ENCODE assay signal across 8 cellular contexts in genomic region chr10:71608863-71609768, GRCh38.
DNase-seq lines count a peak whose midpoint lies in the region; ATAC-seq, FAIRE-seq and TF ChIP-seq lines count a peak whose summit lies in the region.

No MANE protein-coding gene starts in this region.

- peak overlapping the region; percentile 63 for H2AFZ ChIP-seq in K562 (ENCODE audit: low read depth, low read length)

- TF ChIP-seq RAD21 in K562 (CRISPR knock-in tag; conservative IDR thresholded peaks at IDR 0.05 in 1 of 2, IDR thresholded peaks at IDR 0.05 in 1 of 2) = peak; percentile 59 to 83

- H3K4me1 ChIP-seq in K562 (replicated peaks in 1 of 2; ENCODE audit: control insufficient read depth in 2 of 2, insufficient read depth in 2 of 2, low read length in 2 of 2) = peaks cover 17 to 28% of the 10 kb centered on the region in 2 experiments

- peak; percentile 87 for ATAC-seq in K562
- ATAC-seq in GM19452 (IDR thresholded peaks at IDR 0.05; ENCODE audit: unreplicated experiment) = no peak
- ATAC-seq in GM18519 (IDR thresholded peaks at IDR 0.05; ENCODE audit: low FRiP score, unreplicated experiment) = no peak

- in situ Hi-C loops in K562 (cut with MboI) = no loop called here

- no peak overlapping the region for H3K4me2 ChIP-seq in K562 (ENCODE audit: insufficient read depth, low read length)

- no peaks in the 10 kb centered on the region for H3K79me2 ChIP-seq in K562 (ENCODE audit: control insufficient read depth, insufficient read depth, low read length)

- BruUV-seq in K562 (replicated peaks; lab: Mats Ljungman, UMichigan) = no TSS peak

- H3K27me3 ChIP-seq in K562 (ENCODE audit: control insufficient read depth in 2 of 2, insufficient read depth in 2 of 2, low read length in 2 of 2) = no peaks in the 10 kb centered on the region

- no peak overlapping the region for H3K27ac ChIP-seq in K562 (ENCODE audit: extremely low read depth, low read depth, low read length)

- TF ChIP-seq POLR2A in K562 (conservative IDR thresholded peaks at IDR 0.05) = no peak

- H3K9me1 ChIP-seq in K562 (ENCODE audit: control insufficient read depth, insufficient read depth, low read length) = no peaks in the 10 kb centered on the region

- H3K4me3 ChIP-seq in K562 = no peak overlapping the region

- DNase-seq in GM10266 (ENCODE audit: extremely low spot score) = peak; percentile 74
- peak; percentile 36 for DNase-seq in NCI-H1105 treated with DMSO at 0.1 percent for 48 hours (lab: John Stamatoyannopoulos, UW)
- DNase-seq in UCSD-AML1 (lab: John Stamatoyannopoulos, UW; ENCODE audit: unreplicated experiment) = peak; percentile 76
- DNase-seq in K562 (ENCODE audit: extremely low read depth in 1 of 4, low spot score in 3 of 4) = peak; percentile 78 to 92 (median 80)
- peak; percentile 35 for DNase-seq in iPS DF 19.7 (ENCODE audit: low read depth, low spot score)
- peak; percentile 31 to 67 for DNase-seq in stimulated activated CD4-positive, alpha-beta T cell treated with anti-CD3 and anti-CD28 coated beads, Interleukin-12 subunit alpha, Interleukin-12 subunit beta, amount 100 ng/mL, for 24 hours (ENCODE audit: low read depth in 2 of 2)

- no peak overlapping the region for H3K9ac ChIP-seq in K562 (ENCODE audit: insufficient read depth in 1 of 2, low read depth in 2 of 2, low read length in 2 of 2)

- FAIRE-seq in K562 (lab: Jason Lieb, UNC) = peak; percentile 86

- peak; percentile 88 for TF ChIP-seq CTCF in GM10266 (IDR thresholded peaks at IDR 0.05; ENCODE audit: control insufficient read depth, insufficient read depth, low read depth, missing control alignments)
- TF ChIP-seq CTCF in K562 (IDR thresholded peaks at IDR 0.05 in 2 of 3, conservative IDR thresholded peaks at IDR 0.05 in 1 of 3; ENCODE audit: insufficient read depth in 2 of 3, low read depth in 1 of 3, low read length in 3 of 3) = peak; percentile 94 to 96 (median 94)

- H3K9me3 ChIP-seq in K562 (replicated peaks; ENCODE audit: control insufficient read depth, insufficient read depth, low read depth, low read length) = no peaks in the 10 kb centered on the region

- no peaks in the 10 kb centered on the region for H4K20me1 ChIP-seq in K562 (replicated peaks; ENCODE audit: control insufficient read depth, insufficient read depth, low read length)

- intact Hi-C loops in K562 (cut with micrococcal nuclease) = loop anchor here (2.0 to 5.0 kb wide), 2 partner anchors 122 to 297 kb away; no protein-coding TSS in a partner anchor

- no peaks in the 10 kb centered on the region for H3K36me3 ChIP-seq in K562 (ENCODE audit: control insufficient read depth, insufficient read depth, low read length)

- no peak for TF ChIP-seq EP300 in K562 (IDR thresholded peaks at IDR 0.05; ENCODE audit: low read length)

- CTCF ChIA-PET in K562 (lab: Yijun Ruan, JAX; ENCODE audit: low intra/inter-chr PET ratio) = interaction anchor here (0.7 to 1.0 kb wide), 2 partner anchors 202 to 290 kb away, joined by 3 read pairs; partner anchors contain the start of gene SLC29A3

- POLR2A ChIA-PET in K562 (lab: Yijun Ruan, JAX) = interaction anchor here (0.6 to 0.7 kb wide), 2 partner anchors 13 to 185 kb away, joined by 3 to 5 read pairs; no protein-coding TSS in a partner anchor

- 60% methylated on average over 17 of the region's 19 CpGs for WGBS in K562 (ENCODE audit: insufficient coverage, low coverage, missing lambda C conversion rate)

TF ChIP-seq in K562, 482 proteins besides CTCF, POLR2A, EP300 and RAD21 (continues in another document):
- TF ChIP-seq SP1 (CRISPR knock-in tag; IDR thresholded peaks at IDR 0.05) = 0 out of 2 replicates have a peak, but pooled peaks have one; percentile 21
- peak in 1 of 2 experiments; percentile 31; a peak in 2 of 4 replicates for TF ChIP-seq RCOR1 (IDR thresholded peaks at IDR 0.05; ENCODE audit: borderline replicate concordance in 1 of 2, low read depth in 2 of 2, low read length in 2 of 2)
- peak; percentile 45; the same call in 1 of the 2 replicates for TF ChIP-seq JUND (IDR thresholded peaks at IDR 0.05; ENCODE audit: borderline replicate concordance, low read depth, low read length)
- TF ChIP-seq JUND (tag; IDR thresholded peaks at IDR 0.05; ENCODE audit: borderline replicate concordance, low read depth, low read length) = no peak
- peak; percentile 74 for TF ChIP-seq ZBTB7A (IDR thresholded peaks at IDR 0.05; ENCODE audit: borderline replicate concordance, control insufficient read depth, low read depth, low read length)
- peak; percentile 87 for TF ChIP-seq SMC3 (conservative IDR thresholded peaks at IDR 0.05; ENCODE audit: insufficient read depth, low read depth, low read length)
- peak; percentile 73 for TF ChIP-seq KLF16 (IDR thresholded peaks at IDR 0.05)
- TF ChIP-seq KDM1A (IDR thresholded peaks at IDR 0.05) = peak in 1 of 2 experiments; percentile 68; a peak in 1 of 4 replicates
- TF ChIP-seq ZNF583 (CRISPR knock-in tag; IDR thresholded peaks at IDR 0.05) = no peak
- TF ChIP-seq ZNF77 (CRISPR knock-in tag; IDR thresholded peaks at IDR 0.05) = no peak
- no peak for TF ChIP-seq THAP12 (CRISPR knock-in tag; IDR thresholded peaks at IDR 0.05)
- no peak for TF ChIP-seq ELK1 (CRISPR knock-in tag; IDR thresholded peaks at IDR 0.05)
- TF ChIP-seq STAG1 (CRISPR knock-in tag; IDR thresholded peaks at IDR 0.05; ENCODE audit: borderline replicate concordance) = 0 out of 2 replicates have a peak, but pooled peaks have one; percentile 4
- peak; percentile 38 for TF ChIP-seq NEUROD1 (IDR thresholded peaks at IDR 0.05; ENCODE audit: borderline replicate concordance, low read depth, low read length, partially characterized antibody)
- TF ChIP-seq RB1 (IDR thresholded peaks at IDR 0.05; ENCODE audit: low read depth) = peak; percentile 62; the same call in 1 of the 2 replicates
- no peak for TF ChIP-seq ELF1 (tag; IDR thresholded peaks at IDR 0.05)
- TF ChIP-seq CEBPB (tag; IDR thresholded peaks at IDR 0.05) = no peak
- 0 out of 4 replicates have a peak, but pooled peaks have one; percentile 20 to 36 for TF ChIP-seq FOXK2 (conservative IDR thresholded peaks at IDR 0.05 in 1 of 2, IDR thresholded peaks at IDR 0.05 in 1 of 2; ENCODE audit: low read depth in 2 of 2)
- peak in 1 of 2 experiments; percentile 45; a peak in 1 of 4 replicates for TF ChIP-seq MAZ (CRISPR knock-in tag; conservative IDR thresholded peaks at IDR 0.05 in 1 of 2, IDR thresholded peaks at IDR 0.05 in 1 of 2)
- TF ChIP-seq CC2D1A (IDR thresholded peaks at IDR 0.05) = peak; percentile 67; the same call in 1 of the 2 replicates
- 0 out of 2 replicates have a peak, but pooled peaks have one; percentile 35 for TF ChIP-seq TFAP4 (CRISPR knock-in tag; IDR thresholded peaks at IDR 0.05; ENCODE audit: borderline replicate concordance)
- 0 out of 2 replicates have a peak, but pooled peaks have one; percentile 5 for TF ChIP-seq ZNF384 (IDR thresholded peaks at IDR 0.05; ENCODE audit: low read depth, low read length)
- TF ChIP-seq FOXO4 (CRISPR knock-in tag; IDR thresholded peaks at IDR 0.05) = no peak
